In genomic region chr11:65169164-65169641, GRCh38 we compare ENCODE assay signal across 10 cellular contexts. TPM values are rescaled to one million over a fixed set of nuclear protein-coding genes. Genes with fewer than 3 reads are reported as not detected.
DNase-seq lines count a peak whose midpoint lies in the region; ATAC-seq and TF ChIP-seq lines count a peak whose summit lies in the region.
"Had no signal": no experiment of that assay in that cellular context is flagged by ENCODE, and none has a peak within 500 bp of the region (broad histone marks: within the 10 kb centered on the region; RNA-seq: fewer than 3 reads in every experiment).

No MANE protein-coding gene starts in this region.

- no peak for TF ChIP-seq CTCF in Peyer's patch (IDR thresholded peaks at IDR 0.05)
- no peak for TF ChIP-seq CTCF in endodermal cell (conservative IDR thresholded peaks at IDR 0.05)
- TF ChIP-seq CTCF in GM10266 (IDR thresholded peaks at IDR 0.05; ENCODE audit: control insufficient read depth, insufficient read depth, low read depth, missing control alignments): no peak
- TF ChIP-seq CTCF in hepatocyte (IDR thresholded peaks at IDR 0.05; ENCODE audit: poor library complexity): no peak

- no peaks in the 10 kb centered on the region for H3K36me3 ChIP-seq in Peyer's patch
- H3K36me3 ChIP-seq in endodermal cell (ENCODE audit: control insufficient read depth, insufficient read depth, low read length): no peaks in the 10 kb centered on the region
- no peaks in the 10 kb centered on the region for H3K36me3 ChIP-seq in skeletal muscle satellite cell (ENCODE audit: insufficient read depth, low read length)
- no peaks in the 10 kb centered on the region for H3K36me3 ChIP-seq in hepatocyte (replicated peaks; ENCODE audit: insufficient read depth, low read depth)
- H3K36me3 ChIP-seq: left ventricle myocardium inferior had no signal

- H3K27me3 ChIP-seq in Peyer's patch (no peaks in the 10 kb centered on the region), endodermal cell (ENCODE audit: control insufficient read depth, insufficient read depth, low read length, poor library complexity, severe bottlenecking) (no peaks in the 10 kb centered on the region), skeletal muscle satellite cell (ENCODE audit: control insufficient read depth, insufficient read depth, low read length) (no peaks in the 10 kb centered on the region), hepatocyte (no peaks in the 10 kb centered on the region)

- H3K4me2 ChIP-seq in skeletal muscle satellite cell (ENCODE audit: low read length) (no peak overlapping the region), hepatocyte (no peak overlapping the region)

- no peak for DNase-seq in activated CD4-positive, CD25-positive, alpha-beta regulatory T cell (lab: John Stamatoyannopoulos, UW)
- DNase-seq in Peyer's patch (peak in 1 of 3 donors; percentile 33), endodermal cell (peak; percentile 47), GM10266 (ENCODE audit: extremely low spot score) (no peak), hepatocyte (ENCODE audit: low spot score) (no peak)
- DNase-seq: left ventricle myocardium inferior had no signal

- peaks cover 8% of the 10 kb centered on the region for H3K4me1 Mint-ChIP-seq in endodermal cell

- peak overlapping the region; percentile 52 for H3K27ac Mint-ChIP-seq in endodermal cell

- peak overlapping the region in 3 of 4 donors; percentile 8 to 43 (median 28) for H3K27ac ChIP-seq in Peyer's patch
- H3K27ac ChIP-seq in endodermal cell (ENCODE audit: low read depth, low read length): peak overlapping the region; percentile 38
- H3K27ac ChIP-seq in hepatocyte: no peak overlapping the region
- H3K27ac ChIP-seq: left ventricle myocardium inferior had no signal

- no peaks in the 10 kb centered on the region for H3K79me2 ChIP-seq in hepatocyte

- peak; percentile 21 to 60 for ATAC-seq in activated CD4-positive, CD25-positive, alpha-beta regulatory T cell treated with anti-CD3 and anti-CD28 coated beads, Interleukin-2, amount 50 U/mL, for 24 hours
- no peak for ATAC-seq in GM18867 (IDR thresholded peaks at IDR 0.05; ENCODE audit: unreplicated experiment)

- no peaks in the 10 kb centered on the region for H3K9me2 ChIP-seq in hepatocyte (replicated peaks; ENCODE audit: insufficient read depth)

- no peaks in the 10 kb centered on the region for H3K36me3 Mint-ChIP-seq in endodermal cell (ENCODE audit: low read depth)

- H3K9me3 Mint-ChIP-seq in endodermal cell: no peaks in the 10 kb centered on the region

- H3K9ac ChIP-seq in endodermal cell (ENCODE audit: extremely low read depth, low read length, poor library complexity, severe bottlenecking) (no peak overlapping the region), skeletal muscle satellite cell (ENCODE audit: low read depth, low read length) (peak overlapping the region; percentile 43)

- no peak overlapping the region for H2AFZ ChIP-seq in hepatocyte

- H3K4me3 ChIP-seq in Peyer's patch: no peak overlapping the region
- H3K4me3 ChIP-seq in endodermal cell (ENCODE audit: low read length): no peak overlapping the region
- H3K4me3 ChIP-seq in skeletal muscle satellite cell (ENCODE audit: low read length): no peak overlapping the region
- no peak overlapping the region for H3K4me3 ChIP-seq in hepatocyte
- H3K4me3 ChIP-seq: left ventricle myocardium inferior had no signal

- H4K20me1 ChIP-seq in hepatocyte (ENCODE audit: insufficient read depth, poor library complexity, severe bottlenecking): no peaks in the 10 kb centered on the region

- H3K27me3 Mint-ChIP-seq in endodermal cell (ENCODE audit: insufficient read depth): no peaks in the 10 kb centered on the region

- WGBS in endodermal cell (ENCODE audit: insufficient coverage in 1 of 2, insufficient read length in 1 of 2), 2 experiments: 89% methylated on average over 6 to 11 of the region's 11 CpGs
- 76% methylated on average over 11 of the region's 11 CpGs for WGBS in hepatocyte (ENCODE audit: low lambda C conversion rate, missing lambda C conversion rate)

- no peak for TF ChIP-seq POLR2A in Peyer's patch (IDR thresholded peaks at IDR 0.05)

- no peaks in the 10 kb centered on the region for H3K9me3 ChIP-seq in Peyer's patch
- H3K9me3 ChIP-seq in endodermal cell (ENCODE audit: control insufficient read depth, low read length): no peaks in the 10 kb centered on the region
- no peaks in the 10 kb centered on the region for H3K9me3 ChIP-seq in skeletal muscle satellite cell (replicated peaks; ENCODE audit: low read length)
- no peaks in the 10 kb centered on the region for H3K9me3 ChIP-seq in hepatocyte (ENCODE audit: low read depth)
- H3K9me3 ChIP-seq: left ventricle myocardium inferior had no signal

- no peak overlapping the region for H3K4me3 Mint-ChIP-seq in endodermal cell

- H3K4me1 ChIP-seq in Peyer's patch: no peaks in the 10 kb centered on the region
- H3K4me1 ChIP-seq in endodermal cell (ENCODE audit: control insufficient read depth, insufficient read depth, low read length): no peaks in the 10 kb centered on the region
- peaks cover 8% of the 10 kb centered on the region for H3K4me1 ChIP-seq in skeletal muscle satellite cell (ENCODE audit: control insufficient read depth, insufficient read depth, low read length)
- H3K4me1 ChIP-seq in hepatocyte (ENCODE audit: insufficient read depth): no peaks in the 10 kb centered on the region
- H3K4me1 ChIP-seq: left ventricle myocardium inferior had no signal

RNA-seq across cellular contexts. Expression of gene SPDYC, which starts 0.8 kb away (rescaled TPM):
- total RNA-seq in Peyer's patch (not detected), endodermal cell (under 1 TPM in 1 of 2 donors, not detected in 1; 0.46 TPM), hepatocyte (not detected in 2 replicates)
- not detected for polyA plus RNA-seq in endodermal cell (2013, experiment 1 of 2)
- polyA plus RNA-seq in endodermal cell (2013, experiment 2 of 2): not detected
- not detected in 2 replicates for total RNA-seq in skeletal muscle satellite cell (2012; rRNA removed)
- polyA plus RNA-seq in hepatocyte: not detected in 2 replicates
- total RNA-seq: dermis microvascular lymphatic vessel endothelial cell, left ventricle myocardium inferior had no signal

RNA-seq across cellular contexts. Expression of gene CAPN1, which starts 12.5 kb away (rescaled TPM):
- 100 to 1,000 TPM; 320 to 598 (median 559) TPM for total RNA-seq in Peyer's patch
- total RNA-seq in endodermal cell: 100 to 1,000 TPM; 183 to 223 TPM
- 76.6 TPM for polyA plus RNA-seq in endodermal cell (2013, experiment 1 of 2)
- polyA plus RNA-seq in endodermal cell (2013, experiment 2 of 2): 72.5 TPM
- total RNA-seq in skeletal muscle satellite cell (2012; rRNA removed): 139 and 152 TPM in 2 replicates
- 115 and 133 TPM in 2 replicates for total RNA-seq in hepatocyte
- polyA plus RNA-seq in hepatocyte: 178 and 202 TPM in 2 replicates

RNA-seq across cellular contexts. Expression of gene SYVN1, which starts 34.9 kb away (rescaled TPM):
- 10 to 100 TPM; 37.1 to 61.9 (median 51.6) TPM for total RNA-seq in Peyer's patch
- 10 to 100 TPM; 30.4 to 39.5 TPM for total RNA-seq in endodermal cell
- polyA plus RNA-seq in endodermal cell (2013, experiment 1 of 2): 32.8 TPM
- polyA plus RNA-seq in endodermal cell (2013, experiment 2 of 2): 25.3 TPM
- total RNA-seq in skeletal muscle satellite cell (2012; rRNA removed): 15.2 and 22.3 TPM in 2 replicates
- 27.3 and 27.7 TPM in 2 replicates for total RNA-seq in hepatocyte
- 31.8 and 35.7 TPM in 2 replicates for polyA plus RNA-seq in hepatocyte

RNA-seq across cellular contexts. Expression of gene MRPL49, which starts 47.1 kb away (rescaled TPM):
- total RNA-seq in Peyer's patch (10 to 100 TPM; 36.2 to 50.3 (median 45.7) TPM), endodermal cell (10 to 100 TPM; 53.9 to 56.6 TPM), hepatocyte (57.6 and 71.0 TPM in 2 replicates)
- polyA plus RNA-seq in endodermal cell (2013, experiment 1 of 2): 37.3 TPM
- polyA plus RNA-seq in endodermal cell (2013, experiment 2 of 2): 36.6 TPM
- total RNA-seq in skeletal muscle satellite cell (2012; rRNA removed): 27.5 and 35.7 TPM in 2 replicates
- 46.2 and 46.8 TPM in 2 replicates for polyA plus RNA-seq in hepatocyte

RNA-seq across cellular contexts. Expression of gene FAU, which starts 47.3 kb away (rescaled TPM):
- 100 to 1,000 TPM; 412 to 714 (median 579) TPM for total RNA-seq in Peyer's patch
- 100 to 1,000 TPM; 774 to 802 TPM for total RNA-seq in endodermal cell
- 857 TPM for polyA plus RNA-seq in endodermal cell (2013, experiment 1 of 2)
- 794 TPM for polyA plus RNA-seq in endodermal cell (2013, experiment 2 of 2)
- 230 and 303 TPM in 2 replicates for total RNA-seq in skeletal muscle satellite cell (2012; rRNA removed)
- total RNA-seq in hepatocyte: 211 and 264 TPM in 2 replicates
- polyA plus RNA-seq in hepatocyte: 434 and 462 TPM in 2 replicates
